Comparison of ENCODE assay signal across 8 cellular contexts in genomic region chr4:5664778-5665177, GRCh38. TPM values are rescaled to one million over a fixed set of nuclear protein-coding genes. Genes with fewer than 3 reads are reported as not detected.
"Had no signal": no experiment of that assay in that cellular context is flagged by ENCODE, and none has a peak within 500 bp of the region (broad histone marks: within the 10 kb centered on the region; RNA-seq: fewer than 3 reads in every experiment).

No MANE protein-coding gene starts in this region.

- ATAC-seq: GM23338, HepG2 had no signal

- H3K4me3 ChIP-seq: GM23338 had no signal

- H3K36me3 Mint-ChIP-seq: IgD-negative memory B cell had no signal

- H3K4me2 ChIP-seq: GM23338 had no signal

- H3K27ac ChIP-seq: HL-60 had no signal

- H3K4me1 Mint-ChIP-seq: GM23338, H9 had no signal

- H3K27ac Mint-ChIP-seq: GM23338, H9, HFFc6, IgD-negative memory B cell had no signal

- H3K27me3 Mint-ChIP-seq: IgD-negative memory B cell had no signal

- H2AFZ ChIP-seq: GM23338 had no signal

- DNase-seq: H9, HCEC 1CT, HFFc6 had no signal

- H3K4me3 Mint-ChIP-seq: GM23338, H9, HFFc6, IgD-negative memory B cell had no signal

- H3K9me3 Mint-ChIP-seq: HFFc6 had no signal

RNA-seq across cellular contexts. Expression of gene EVC2, which starts 43.6 kb away (rescaled TPM):
- total RNA-seq: HepG2, HT1080 had no signal
- polyA plus RNA-seq: HepG2 had no signal
